8 cellular contexts compared by ENCODE assay signal in the genomic region with DNA sequence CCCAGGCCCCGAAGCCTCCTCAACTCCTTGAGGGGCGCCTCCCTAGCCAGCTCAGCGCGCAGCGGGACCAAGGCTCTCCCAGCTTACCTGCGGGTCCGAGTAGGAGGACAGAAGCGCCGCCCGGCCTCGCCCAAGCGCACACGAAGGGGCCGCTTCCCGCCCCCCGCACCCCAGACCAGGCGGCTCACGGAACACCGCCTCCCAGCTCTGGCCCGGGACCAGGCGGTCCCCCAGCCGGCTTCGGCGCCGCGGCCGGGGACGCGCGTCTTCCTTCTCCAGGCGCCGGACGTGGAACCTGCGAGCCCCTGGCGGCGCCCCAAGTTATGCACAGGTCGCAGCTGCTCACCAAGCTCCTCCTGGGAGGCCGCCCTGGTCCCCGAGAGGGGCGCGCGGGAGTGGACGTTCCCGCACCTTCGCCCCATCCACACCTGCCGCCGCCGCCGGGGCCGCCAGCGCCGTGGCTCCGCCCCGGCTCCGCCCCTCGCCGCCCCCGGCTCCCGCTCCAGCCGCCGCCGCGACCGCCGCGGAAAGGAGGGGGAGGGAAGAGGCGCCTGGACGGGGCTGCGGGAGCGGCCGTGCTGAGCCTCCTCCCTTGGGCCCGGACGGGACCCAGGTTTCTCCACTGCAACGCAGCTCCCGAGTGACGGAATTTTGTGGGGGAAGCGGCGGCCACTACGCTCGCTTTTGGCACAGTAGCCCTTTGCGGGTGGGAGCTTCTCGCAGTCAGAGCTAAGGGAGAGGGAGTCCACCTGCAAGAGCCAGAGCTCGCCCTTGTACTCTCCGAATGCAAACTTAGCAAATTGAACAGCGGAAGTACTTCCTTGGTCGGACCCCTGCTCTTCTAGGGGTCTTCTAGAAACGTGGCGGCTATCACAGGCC.
DNase-seq lines count a peak whose midpoint lies in the region; ATAC-seq, FAIRE-seq and TF ChIP-seq lines count a peak whose summit lies in the region.

No MANE protein-coding gene starts in this region.

- H3K27me3 ChIP-seq in PC-9 (ENCODE audit: insufficient read depth, low read depth): no peaks in the 10 kb centered on the region
- H3K27me3 ChIP-seq in heart left ventricle: peaks cover 13 to 95% (median 67%) of the 10 kb centered on the region in 9 donors

- H3K9me3 ChIP-seq in PC-9 (ENCODE audit: insufficient read depth, low read depth) (no peaks in the 10 kb centered on the region), heart left ventricle (no peaks in the 10 kb centered on the region)

- no peaks in the 10 kb centered on the region for H3K36me3 Mint-ChIP-seq in activated naive CD4-positive, alpha-beta T cell treated with anti-CD3 and anti-CD28 coated beads for 36 hours (ENCODE audit: low read depth)
- no peaks in the 10 kb centered on the region for H3K36me3 Mint-ChIP-seq in progenitor cell of endocrine pancreas (ENCODE audit: insufficient read depth)

- peaks cover 49% of the 10 kb centered on the region for H3K79me2 ChIP-seq in PC-9 (ENCODE audit: low read depth)

- POLR2A ChIA-PET in PC-9 (lab: Charles Lee; ENCODE audit: unreplicated experiment): interaction anchor here (0.5 to 0.7 kb wide), 5 partner anchors 34 to 450 kb away, joined by 3 to 16 read pairs (median 6); partner anchors contain the start of gene CDKN2B

- BruUV-seq in PC-9 (replicated peaks; lab: Mats Ljungman, UMichigan): no TSS peak

- peak overlapping the region; percentile 84 for H2AFZ ChIP-seq in PC-9

- TF ChIP-seq POLR2A in heart left ventricle (IDR thresholded peaks at IDR 0.05) (no peak), H54 (IDR thresholded peaks at IDR 0.05; ENCODE audit: low read depth, low read length) (no peak)

- peak overlapping the region; percentile 56 for H3K27ac Mint-ChIP-seq in activated naive CD4-positive, alpha-beta T cell treated with anti-CD3 and anti-CD28 coated beads for 36 hours
- H3K27ac Mint-ChIP-seq in progenitor cell of endocrine pancreas: peak overlapping the region; percentile 97

- no peak for FAIRE-seq in H54 (lab: Jason Lieb, UNC)

- peaks cover 9% of the 10 kb centered on the region; the same call in 1 of the 2 replicates for H3K4me1 ChIP-seq in PC-9 (replicated peaks; ENCODE audit: insufficient read depth)
- peaks cover 0 to 18% (median 8%) of the 10 kb centered on the region in 12 donors for H3K4me1 ChIP-seq in heart left ventricle

- peak overlapping the region; percentile 88 for H3K4me3 Mint-ChIP-seq in activated naive CD4-positive, alpha-beta T cell treated with anti-CD3 and anti-CD28 coated beads for 36 hours
- peak overlapping the region; percentile 96 for H3K4me3 Mint-ChIP-seq in progenitor cell of endocrine pancreas (ENCODE audit: low read depth)

- peak overlapping the region; percentile 92 for H3K4me2 ChIP-seq in PC-9

- H3K36me3 ChIP-seq in PC-9 (ENCODE audit: low read depth) (no peaks in the 10 kb centered on the region), heart left ventricle (no peaks in the 10 kb centered on the region)

- DNase-seq in ELR (ENCODE audit: low read depth) (peak; percentile 84), HFF-Myc (ENCODE audit: extremely low read depth, low read depth) (no peak), PC-9 (peak; percentile 68 to 83), heart left ventricle (peak in 3 of 5 donors; percentile 21 to 49 (median 27)), progenitor cell of endocrine pancreas (ENCODE audit: low spot score, unreplicated experiment) (peak; percentile 86), H54 (ENCODE audit: insufficient read length, low spot score) (no peak)
- peak; percentile 61 for DNase-seq in activated naive CD4-positive, alpha-beta T cell treated with anti-CD3 and anti-CD28 coated beads for 36 hours

- 1 to 2% (median 1%) methylated on average over 24 to 88 of the region's 88 CpGs for WGBS in heart left ventricle, 4 donors

- H3K9me2 ChIP-seq in PC-9 (ENCODE audit: insufficient read depth): no peaks in the 10 kb centered on the region

- peaks cover 43% of the 10 kb centered on the region for H3K4me1 Mint-ChIP-seq in activated naive CD4-positive, alpha-beta T cell treated with anti-CD3 and anti-CD28 coated beads for 36 hours (ENCODE audit: low read depth)
- peaks cover 35% of the 10 kb centered on the region for H3K4me1 Mint-ChIP-seq in progenitor cell of endocrine pancreas (ENCODE audit: low read depth)

- CTCF ChIA-PET in PC-9 (lab: Charles Lee): no interaction called here
- CTCF ChIA-PET in activated naive CD4-positive, alpha-beta T cell treated with anti-CD3 and anti-CD28 coated beads for 36 hours (lab: Charles Lee): interaction anchor here (0.6 to 1.8 kb wide), 6 partner anchors 14 to 254 kb away, joined by 3 to 6 read pairs (median 4); no protein-coding TSS in a partner anchor

- TF ChIP-seq CTCF in HFF-Myc (IDR thresholded peaks at IDR 0.05; ENCODE audit: low read depth, low read length, missing control alignments) (no peak), PC-9 (conservative IDR thresholded peaks at IDR 0.05) (no peak), heart left ventricle (IDR thresholded peaks at IDR 0.05) (no peak), progenitor cell of endocrine pancreas (IDR thresholded peaks at IDR 0.05; ENCODE audit: unreplicated experiment) (peak; percentile 52)

- intact Hi-C loops in PC-9 (cut with micrococcal nuclease; ENCODE audit: unreplicated experiment) (loop anchor here (2.0 to 10.0 kb wide), 4 partner anchors 33 to 235 kb away; no protein-coding TSS in a partner anchor), heart left ventricle (cut with DNase I) (no loop called here)
- intact Hi-C loops in activated naive CD4-positive, alpha-beta T cell treated with anti-CD3 and anti-CD28 coated beads for 36 hours (cut with micrococcal nuclease): loop anchor here (2.0 to 10.0 kb wide), 8 partner anchors 31 to 435 kb away; partner anchors contain the start of genes CDKN2A, CDKN2B-AS1 and MTAP

- H3K27ac ChIP-seq in PC-9 (peak overlapping the region; percentile 77), heart left ventricle (no peak overlapping the region)

- no peaks in the 10 kb centered on the region for H3K9me3 Mint-ChIP-seq in activated naive CD4-positive, alpha-beta T cell treated with anti-CD3 and anti-CD28 coated beads for 36 hours
- no peaks in the 10 kb centered on the region for H3K9me3 Mint-ChIP-seq in progenitor cell of endocrine pancreas (ENCODE audit: low read depth)

- ATAC-seq in heart left ventricle (no peak), GM18867 (IDR thresholded peaks at IDR 0.05; ENCODE audit: unreplicated experiment) (no peak)

- H4K20me1 ChIP-seq in PC-9 (ENCODE audit: insufficient read depth): peaks cover 11% of the 10 kb centered on the region

- H3K27me3 Mint-ChIP-seq in activated naive CD4-positive, alpha-beta T cell treated with anti-CD3 and anti-CD28 coated beads for 36 hours (ENCODE audit: low read depth): no peaks in the 10 kb centered on the region
- no peaks in the 10 kb centered on the region for H3K27me3 Mint-ChIP-seq in progenitor cell of endocrine pancreas

- peaks cover 7% of the 10 kb centered on the region; the same call in 1 of the 2 replicates for H3F3A ChIP-seq in PC-9 (ENCODE audit: insufficient read depth, low read depth)

- H3K4me3 ChIP-seq in HFF-Myc (replicated peaks; ENCODE audit: low read depth, low read length): peak overlapping the region; percentile 86
- peak overlapping the region; percentile 80 for H3K4me3 ChIP-seq in PC-9
- H3K4me3 ChIP-seq in heart left ventricle: peak overlapping the region; percentile 29 to 59 (median 43)

Comparison
In these comparisons a context has a peak if more than half of its experiments do, and no peak if none do; other contexts are left out.
1. DNase-seq: peak in ELR (single experiment), PC-9 (2 of 2), activated naive CD4-positive, alpha-beta T cell treated with anti-CD3 and anti-CD28 coated beads for 36 hours (single experiment), heart left ventricle (3 of 5) and progenitor cell of endocrine pancreas (single experiment); none in HFF-Myc (single experiment) and H54 (single experiment).
2. intact Hi-C loops: an anchor here in PC-9 (2.0 to 10.0 kb wide) and activated naive CD4-positive, alpha-beta T cell treated with anti-CD3 and anti-CD28 coated beads for 36 hours (2.0 to 10.0 kb wide); none called in heart left ventricle.
3. Peak in every context shown above with its lines, with median percentiles within 50 percentile points of each other: H3K4me3 ChIP-seq.